Comparison of ENCODE assay signal across 14 cellular contexts in the genomic region with DNA sequence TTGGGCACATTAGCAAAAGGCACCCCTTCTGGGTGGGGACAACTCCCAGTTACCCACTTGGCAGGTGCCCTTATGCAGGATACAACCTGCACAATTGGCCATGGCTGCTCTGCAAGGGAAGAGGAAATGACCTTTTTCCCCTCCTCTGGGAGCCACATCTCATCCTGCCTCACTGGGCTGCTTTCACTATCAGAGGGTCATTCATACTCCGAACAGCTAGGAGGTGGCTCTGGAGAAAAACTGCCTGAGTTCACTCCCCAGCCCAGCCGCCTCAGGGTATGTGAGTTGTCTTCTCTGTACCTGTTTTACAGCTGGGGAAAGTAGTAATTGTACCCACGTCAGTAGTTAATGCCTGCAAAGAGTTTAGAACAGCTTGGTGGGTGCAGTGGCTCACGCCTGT. TPM values are rescaled to one million over a fixed set of nuclear protein-coding genes. Genes with fewer than 3 reads are reported as not detected.
A peak's percentile ranks its signal among the peaks of the same experiment; 100 is the strongest.
DNase-seq lines count a peak whose midpoint lies in the region; ATAC-seq and TF ChIP-seq lines count a peak whose summit lies in the region.
"Had no signal": no experiment of that assay in that cellular context is flagged by ENCODE, and none has a peak within 500 bp of the region (broad histone marks: within the 10 kb centered on the region; RNA-seq: fewer than 3 reads in every experiment).

No MANE protein-coding gene starts in this region.

- H3K4me3 ChIP-seq in Loucy (ENCODE audit: low read length, poor library complexity, severe bottlenecking) (no peak overlapping the region), hepatocyte (no peak overlapping the region), psoas muscle (no peak overlapping the region)
- H3K4me3 ChIP-seq: GM12878 had no signal

- H3K27me3 ChIP-seq in Loucy (ENCODE audit: insufficient read depth, low read length, poor library complexity, severe bottlenecking) (no peaks in the 10 kb centered on the region), hepatocyte (no peaks in the 10 kb centered on the region), psoas muscle (ENCODE audit: insufficient read depth in 3 of 3, low read length in 2 of 3) (no peaks in the 10 kb centered on the region)

- no peak for TF ChIP-seq CTCF in Loucy (conservative IDR thresholded peaks at IDR 0.05; ENCODE audit: low read length)
- TF ChIP-seq CTCF in hepatocyte (IDR thresholded peaks at IDR 0.05; ENCODE audit: poor library complexity), result no peak
- no peak for TF ChIP-seq CTCF in psoas muscle (IDR thresholded peaks at IDR 0.05)

- DNase-seq in dermis blood vessel endothelial cell (peak; percentile 73), hepatocyte (ENCODE audit: low spot score) (peak; percentile 22), psoas muscle (no peak), NCI-H524 treated with DMSO at 0.1 percent for 48 hours (lab: John Stamatoyannopoulos, UW) (no peak), GOT3 (lab: John Stamatoyannopoulos, UW) (no peak)
- no peak for DNase-seq in activated CD4-positive, alpha-beta T cell treated with anti-CD3 and anti-CD28 coated beads for 36 hours
- DNase-seq: NCI-H146, NCI-H345, T-helper 1 cell, WERI-Rb-1 had no signal

- H3K9me3 ChIP-seq in Loucy (ENCODE audit: insufficient read depth, low read depth, low read length) (no peaks in the 10 kb centered on the region), hepatocyte (ENCODE audit: low read depth) (no peaks in the 10 kb centered on the region), psoas muscle (no peaks in the 10 kb centered on the region)

- H3K36me3 ChIP-seq in Loucy (ENCODE audit: insufficient read depth, low read length), result peaks cover 2% of the 10 kb centered on the region; the same call in 1 of the 2 replicates
- H3K36me3 ChIP-seq in hepatocyte (replicated peaks; ENCODE audit: insufficient read depth, low read depth), result no peaks in the 10 kb centered on the region
- peaks cover 4 to 24% of the 10 kb centered on the region in 2 donors for H3K36me3 ChIP-seq in psoas muscle (ENCODE audit: insufficient read depth in 1 of 2, low read depth in 1 of 2)

- ATAC-seq in psoas muscle (peak in 1 of 4 donors; percentile 20), HG03135 (IDR thresholded peaks at IDR 0.05; ENCODE audit: unreplicated experiment) (no peak)
- no peak for ATAC-seq in activated CD4-positive, alpha-beta T cell treated with anti-CD3 and anti-CD28 coated beads for 36 hours
- ATAC-seq: GM12878 had no signal

- CTCF ChIA-PET in activated CD4-positive, alpha-beta T cell treated with anti-CD3 and anti-CD28 coated beads for 36 hours (lab: Charles Lee), result interaction anchor here (0.9 kb wide), 1 partner anchor 47 kb away, joined by 3 read pairs; no protein-coding TSS in a partner anchor

- no peak overlapping the region for H3K27ac Mint-ChIP-seq in activated CD4-positive, alpha-beta T cell treated with anti-CD3 and anti-CD28 coated beads for 36 hours
- H3K27ac Mint-ChIP-seq: activated T-helper 2 cell treated with anti-CD3 and anti-CD28 coated beads, Interferon-gamma antibody, Interleukin-2, Interleukin-4, amounts not matched to agents 10 μg/mL and 5 μg/mL and 100 μg/mL, durations not matched to agents 14 hours and 24 hours and 36 hours had no signal

- H3K9me2 ChIP-seq in Loucy (replicated peaks; ENCODE audit: low read depth, low read length) (no peaks in the 10 kb centered on the region), hepatocyte (replicated peaks; ENCODE audit: insufficient read depth) (no peaks in the 10 kb centered on the region)

- H3K4me1 ChIP-seq in Loucy (ENCODE audit: insufficient read depth, low read length, poor library complexity, severe bottlenecking) (peaks cover 13% of the 10 kb centered on the region), hepatocyte (ENCODE audit: insufficient read depth) (no peaks in the 10 kb centered on the region), psoas muscle (no peaks in the 10 kb centered on the region)

- H3K4me3 Mint-ChIP-seq in activated CD4-positive, alpha-beta T cell treated with anti-CD3 and anti-CD28 coated beads for 36 hours, result no peak overlapping the region

- H3K27ac ChIP-seq in hepatocyte (no peak overlapping the region), psoas muscle (peak overlapping the region; percentile 55)
- H3K27ac ChIP-seq: WERI-Rb-1 had no signal

- WGBS in hepatocyte (ENCODE audit: low lambda C conversion rate, missing lambda C conversion rate), result 72% methylated on average over 4 of the region's 4 CpGs
- 65 to 73% (median 69%) methylated on average over 4 of the region's 4 CpGs for WGBS in psoas muscle, 3 donors

- peak overlapping the region; percentile 24 for H3K4me2 ChIP-seq in Loucy (ENCODE audit: low read depth, low read length, poor library complexity, severe bottlenecking)
- H3K4me2 ChIP-seq in hepatocyte, result no peak overlapping the region

- H3K9me3 Mint-ChIP-seq in activated CD4-positive, alpha-beta T cell treated with anti-CD3 and anti-CD28 coated beads for 36 hours (ENCODE audit: low read depth), result no peaks in the 10 kb centered on the region
- H3K9me3 Mint-ChIP-seq: activated T-helper 2 cell treated with anti-CD3 and anti-CD28 coated beads, Interferon-gamma antibody, Interleukin-2, Interleukin-4, amounts not matched to agents 10 μg/mL and 5 μg/mL and 100 μg/mL, durations not matched to agents 14 hours and 24 hours and 36 hours had no signal

- H3K79me2 ChIP-seq in Loucy (ENCODE audit: insufficient read depth, low read length) (no peaks in the 10 kb centered on the region), hepatocyte (no peaks in the 10 kb centered on the region)

- peaks cover 9% of the 10 kb centered on the region for H3K36me3 Mint-ChIP-seq in activated CD4-positive, alpha-beta T cell treated with anti-CD3 and anti-CD28 coated beads for 36 hours (ENCODE audit: low read depth)

- H3K27me3 Mint-ChIP-seq in activated CD4-positive, alpha-beta T cell treated with anti-CD3 and anti-CD28 coated beads for 36 hours, result no peaks in the 10 kb centered on the region

- H2AFZ ChIP-seq in Loucy (ENCODE audit: low read length) (no peak overlapping the region), hepatocyte (no peak overlapping the region)

- POLR2A ChIA-PET in activated CD4-positive, alpha-beta T cell treated with anti-CD3 and anti-CD28 coated beads for 36 hours (lab: Charles Lee), result no interaction called here

- no peak overlapping the region for H3K9ac ChIP-seq in Loucy (ENCODE audit: low read depth, low read length, poor library complexity, severe bottlenecking)

- no peaks in the 10 kb centered on the region for H4K20me1 ChIP-seq in Loucy (ENCODE audit: insufficient read depth, low read length, poor library complexity, severe bottlenecking)
- H4K20me1 ChIP-seq in hepatocyte (ENCODE audit: insufficient read depth, poor library complexity, severe bottlenecking), result no peaks in the 10 kb centered on the region

- no peaks in the 10 kb centered on the region for H3F3A ChIP-seq in Loucy (ENCODE audit: low read depth)

- peaks cover 22% of the 10 kb centered on the region for H3K4me1 Mint-ChIP-seq in activated CD4-positive, alpha-beta T cell treated with anti-CD3 and anti-CD28 coated beads for 36 hours

- intact Hi-C loops in psoas muscle (cut with DNase I), result loop anchor here (10.0 kb wide), 2 partner anchors 194 to 284 kb away; a partner anchor contains a TSS
- intact Hi-C loops in activated CD4-positive, alpha-beta T cell treated with anti-CD3 and anti-CD28 coated beads for 36 hours (cut with DNase I, micrococcal nuclease), result no loop called here

RNA-seq across cellular contexts. Expression of a gene that starts 7.1 kb away (rescaled TPM):
- total RNA-seq in dermis blood vessel endothelial cell, result 315 and 728 TPM in 2 replicates
- 278 and 321 TPM in 2 replicates for total RNA-seq in hepatocyte
- 54.4 and 59.3 TPM in 2 replicates for polyA plus RNA-seq in hepatocyte
- total RNA-seq in psoas muscle, result 100 to 1,000 TPM in 1 of 4 donors, 10 to 100 TPM in 3; 79.9 to 127 (median 89.2) TPM
- polyA plus RNA-seq in psoas muscle, result 10 to 100 TPM; 38.3 to 45.2 (median 43.0) TPM
- 100 to 1,000 TPM; 181 to 182 TPM for total RNA-seq in activated CD4-positive, alpha-beta T cell treated with anti-CD3 and anti-CD28 coated beads for 36 hours

RNA-seq across cellular contexts. Expression of a gene that starts 21.4 kb away (rescaled TPM):
- total RNA-seq in dermis blood vessel endothelial cell (350 and 735 TPM in 2 replicates), hepatocyte (309 and 354 TPM in 2 replicates), psoas muscle (100 to 1,000 TPM; 367 to 549 (median 436) TPM)
- polyA plus RNA-seq in hepatocyte (170 and 171 TPM in 2 replicates), psoas muscle (100 to 1,000 TPM; 422 to 984 (median 637) TPM)
- 100 to 1,000 TPM; 269 to 297 TPM for total RNA-seq in activated CD4-positive, alpha-beta T cell treated with anti-CD3 and anti-CD28 coated beads for 36 hours

RNA-seq across cellular contexts. Expression of a gene that starts 22.6 kb away (rescaled TPM):
- total RNA-seq in dermis blood vessel endothelial cell (0.09 TPM in 1 of 2 replicates, not detected in the other), hepatocyte (0.57 and 0.96 TPM in 2 replicates), psoas muscle (1 to 10 TPM in 3 of 4 donors, under 1 TPM in 1; 0.67 to 1.4 (median 1.2) TPM)
- polyA plus RNA-seq in hepatocyte (2.6 and 4.5 TPM in 2 replicates), psoas muscle (under 1 TPM; 0.36 to 0.68 (median 0.64) TPM)
- total RNA-seq in activated CD4-positive, alpha-beta T cell treated with anti-CD3 and anti-CD28 coated beads for 36 hours, result 100 to 1,000 TPM; 195 to 198 TPM

Comparison
In these comparisons a context has a peak if more than half of its experiments do, and no peak if none do; other contexts are left out.
1. DNase-seq: peak in dermis blood vessel endothelial cell (single experiment) and hepatocyte (single experiment); none in psoas muscle (0 of 2), NCI-H524 treated with DMSO at 0.1 percent for 48 hours (single experiment), GOT3 (single experiment) and activated CD4-positive, alpha-beta T cell treated with anti-CD3 and anti-CD28 coated beads for 36 hours (single experiment).
2. RNA of a gene that starts 22.6 kb away (total RNA-seq): 195 to 198 TPM in activated CD4-positive, alpha-beta T cell treated with anti-CD3 and anti-CD28 coated beads for 36 hours; 0.67 to 1.4 TPM in psoas muscle, 0.57 to 0.96 TPM in hepatocyte and 0.09 TPM in dermis blood vessel endothelial cell; every median in the first group is over 10 times any median in the second.
3. intact Hi-C loops: an anchor here in psoas muscle (10.0 kb wide); none called in activated CD4-positive, alpha-beta T cell treated with anti-CD3 and anti-CD28 coated beads for 36 hours.